Comparison of ENCODE assay signal across 1 cellular context in the genomic region with DNA sequence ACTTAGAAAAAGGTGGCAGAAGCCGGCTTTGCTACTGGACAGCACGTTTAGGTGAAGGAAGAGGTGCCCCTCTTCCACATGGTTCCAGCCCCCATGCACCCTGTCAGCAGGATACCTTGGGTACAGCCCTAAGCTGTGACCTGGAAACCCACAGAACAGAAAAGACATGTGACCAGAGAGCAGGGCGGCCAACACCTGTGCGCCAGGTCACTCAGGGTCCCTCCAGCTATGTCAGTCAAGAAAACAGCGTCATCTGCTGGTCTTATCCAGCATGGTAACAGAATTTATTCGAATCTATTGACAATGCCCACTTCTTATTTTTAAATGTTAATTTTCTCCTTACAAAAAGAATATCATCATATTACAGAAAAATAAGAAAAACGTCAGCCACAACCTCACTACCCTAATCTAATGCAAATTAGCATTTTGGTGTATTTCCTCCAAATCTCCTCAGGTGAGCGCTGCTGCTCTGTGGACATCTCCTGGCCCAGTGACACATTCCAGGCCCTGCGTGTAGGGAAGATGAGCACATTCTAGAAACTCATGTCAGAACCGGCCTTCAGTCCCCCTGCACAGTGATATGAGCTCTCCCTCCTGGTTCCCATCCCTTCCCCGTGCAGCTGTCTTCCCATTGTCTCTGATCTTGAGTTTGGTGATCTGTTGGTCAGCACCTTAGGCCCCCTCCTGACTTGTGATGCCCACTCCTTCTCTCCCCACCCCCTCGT.
TF ChIP-seq lines count a peak whose summit lies in the region.

No MANE protein-coding gene starts in this region.

TF ChIP-seq in endothelial cell of umbilical vein, 7 proteins besides CTCF, POLR2A, EP300 and RAD21 (continued from another document):
- TF ChIP-seq EZH2 (IDR thresholded peaks at IDR 0.05; ENCODE audit: borderline replicate concordance, low read depth, low read length, severe bottlenecking) (no peak), GATA2 (IDR thresholded peaks at IDR 0.05; ENCODE audit: insufficient read depth, insufficient read length, low read depth, low read length) (no peak), MYC (IDR thresholded peaks at IDR 0.05; ENCODE audit: low read depth, low read length) (no peak), FOS (IDR thresholded peaks at IDR 0.05; ENCODE audit: borderline replicate concordance, insufficient read depth, low read length) (no peak)
- TF ChIP-seq, protein P1, sequence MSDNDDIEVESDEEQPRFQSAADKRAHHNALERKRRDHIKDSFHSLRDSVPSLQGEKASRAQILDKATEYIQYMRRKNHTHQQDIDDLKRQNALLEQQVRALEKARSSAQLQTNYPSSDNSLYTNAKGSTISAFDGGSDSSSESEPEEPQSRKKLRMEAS (IDR thresholded peaks at IDR 0.05; ENCODE audit: insufficient read depth, insufficient read length), result no peak
